Comparison of ENCODE assay signal across 8 cellular contexts in the genomic region with DNA sequence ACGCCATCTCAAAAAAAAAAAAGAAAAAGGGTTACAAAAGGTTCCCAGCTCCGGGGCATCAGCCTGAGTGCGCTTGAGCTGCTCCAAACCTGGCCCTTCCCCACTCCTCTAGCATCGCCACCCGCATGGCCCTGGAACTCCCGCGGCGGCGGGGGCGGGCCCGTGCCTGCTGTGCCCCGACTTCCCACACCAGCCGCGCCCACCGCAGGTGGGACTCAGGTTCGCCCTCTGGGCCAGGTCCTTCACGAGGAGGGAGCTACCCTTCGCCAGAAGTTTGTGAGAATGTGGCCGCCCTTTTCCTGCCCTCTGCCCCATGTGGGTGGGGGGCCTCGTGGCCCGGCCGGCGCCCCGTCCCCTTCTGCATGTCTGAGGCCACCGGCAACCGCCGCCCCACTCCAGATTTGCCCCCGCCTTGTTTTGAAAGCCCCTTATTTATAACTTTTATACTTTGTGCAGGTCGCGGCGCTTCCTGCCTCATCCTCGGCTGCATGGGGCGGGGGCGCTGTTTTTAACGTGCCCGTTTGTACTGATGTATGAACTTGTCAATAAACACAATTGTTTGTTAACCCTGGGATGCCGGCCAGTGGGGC. TPM values are rescaled to one million over a fixed set of nuclear protein-coding genes. Genes with fewer than 3 reads are reported as not detected.
A peak's percentile ranks its signal among the peaks of the same experiment; 100 is the strongest.
DNase-seq lines count a peak whose midpoint lies in the region; ATAC-seq, FAIRE-seq and TF ChIP-seq lines count a peak whose summit lies in the region.

No MANE protein-coding gene starts in this region.

- H3K79me1 ChIP-seq in mesendoderm (ENCODE audit: low read length) = no peaks in the 10 kb centered on the region

- H3K27me3 Mint-ChIP-seq in activated CD4-positive, alpha-beta T cell treated with anti-CD3 and anti-CD28 coated beads for 36 hours = no peaks in the 10 kb centered on the region

- no peaks in the 10 kb centered on the region for H3K9me3 Mint-ChIP-seq in activated CD4-positive, alpha-beta T cell treated with anti-CD3 and anti-CD28 coated beads for 36 hours (ENCODE audit: low read depth)

- peak overlapping the region; percentile 61 for H3K9ac ChIP-seq in mesendoderm (ENCODE audit: low read length)

- peak overlapping the region; percentile 4 for H3K23ac ChIP-seq in mesendoderm (ENCODE audit: low read length)

- H3K4me3 ChIP-seq in Peyer's patch = peak overlapping the region; percentile 67 to 98 (median 81)
- H3K4me3 ChIP-seq in choroid plexus epithelial cell (ENCODE audit: low read depth, low read length) = peak overlapping the region; percentile 87
- peak overlapping the region; percentile 48 for H3K4me3 ChIP-seq in mesendoderm (ENCODE audit: low read length)
- peak overlapping the region; percentile 58 to 88 (median 70) for H3K4me3 ChIP-seq in tibial nerve

- peak; percentile 1 for ATAC-seq in activated CD4-positive, alpha-beta T cell treated with anti-CD3 and anti-CD28 coated beads for 36 hours

- no peak for TF ChIP-seq EP300 in tibial nerve (IDR thresholded peaks at IDR 0.05)

- H3K9me3 ChIP-seq in Peyer's patch (no peaks in the 10 kb centered on the region), tibial nerve (no peaks in the 10 kb centered on the region)

- H2BK15ac ChIP-seq in mesendoderm (replicated peaks; ENCODE audit: low read depth) = no peak overlapping the region

- no peak overlapping the region for H4K8ac ChIP-seq in mesendoderm (ENCODE audit: low read depth, low read length)

- FAIRE-seq in frontal cortex (lab: Jason Lieb, UNC) = no peak

- H2BK5ac ChIP-seq in mesendoderm (ENCODE audit: low read length) = no peak overlapping the region

- CTCF ChIA-PET in activated CD4-positive, alpha-beta T cell treated with anti-CD3 and anti-CD28 coated beads for 36 hours (lab: Charles Lee) = interaction anchor here (0.6 to 3.0 kb wide), 4 partner anchors 17 to 142 kb away, joined by 3 to 18 read pairs (median 4); a partner anchor contains a TSS

- TF ChIP-seq POLR2A in Peyer's patch (IDR thresholded peaks at IDR 0.05) = no peak
- TF ChIP-seq POLR2A in tibial nerve (IDR thresholded peaks at IDR 0.05) = no peak

- H3K56ac ChIP-seq in mesendoderm (ENCODE audit: low read length) = peak overlapping the region; percentile 78

- TF ChIP-seq CTCF in Peyer's patch (IDR thresholded peaks at IDR 0.05) (no peak), choroid plexus epithelial cell (conservative IDR thresholded peaks at IDR 0.05; ENCODE audit: low read depth, low read length) (no peak), tibial nerve (IDR thresholded peaks at IDR 0.05) (no peak)

- intact Hi-C loops in activated CD4-positive, alpha-beta T cell treated with anti-CD3 and anti-CD28 coated beads for 36 hours (cut with DNase I, micrococcal nuclease) = loop anchor here (5.0 kb wide), 6 partner anchors 75 to 710 kb away; a partner anchor contains a TSS

- peak overlapping the region; percentile 69 for H3K27ac Mint-ChIP-seq in activated CD4-positive, alpha-beta T cell treated with anti-CD3 and anti-CD28 coated beads for 36 hours

- peak; percentile 43 for DNase-seq in activated CD4-positive, alpha-beta T cell treated with anti-CD3 and anti-CD28 coated beads for 36 hours
- no peak for DNase-seq in activated CD4-positive, alpha-beta T cell treated with anti-CD3 and anti-CD28 coated beads for 1 hour
- peak; percentile 29 to 66 (median 59) for DNase-seq in Peyer's patch
- no peak for DNase-seq in choroid plexus epithelial cell (ENCODE audit: low read depth)
- peak; percentile 30 for DNase-seq in mesendoderm
- DNase-seq in tibial nerve (ENCODE audit: low spot score in 2 of 2) = no peak
- no peak for DNase-seq in NCI-H2029 (lab: John Stamatoyannopoulos, UW)
- no peak for DNase-seq in frontal cortex (ENCODE audit: low spot score in 2 of 2)

- peaks cover 2% of the 10 kb centered on the region for H3K36me3 Mint-ChIP-seq in activated CD4-positive, alpha-beta T cell treated with anti-CD3 and anti-CD28 coated beads for 36 hours (ENCODE audit: low read depth)

- peak overlapping the region; percentile 80 for H3K4me3 Mint-ChIP-seq in activated CD4-positive, alpha-beta T cell treated with anti-CD3 and anti-CD28 coated beads for 36 hours

- no peak overlapping the region for H4K5ac ChIP-seq in mesendoderm (ENCODE audit: low read length)

- H3K4me2 ChIP-seq in mesendoderm (ENCODE audit: low read length) = peak overlapping the region; percentile 90

- H3K27me3 ChIP-seq in Peyer's patch (no peaks in the 10 kb centered on the region), mesendoderm (ENCODE audit: insufficient read depth, low read length, poor library complexity) (no peaks in the 10 kb centered on the region), tibial nerve (no peaks in the 10 kb centered on the region)

- H3K27ac ChIP-seq in Peyer's patch = peak overlapping the region in 3 of 4 donors; percentile 82 to 92 (median 86)
- H3K27ac ChIP-seq in mesendoderm (ENCODE audit: low read depth, low read length) = no peak overlapping the region
- H3K27ac ChIP-seq in tibial nerve = peak overlapping the region in 3 of 4 donors; percentile 72 to 96 (median 88)

- no peak overlapping the region for H2AK5ac ChIP-seq in mesendoderm (ENCODE audit: low read length)

- no CpG with 5 or more reads among the region's 37 CpGs for WGBS in mesendoderm (ENCODE audit: extremely low coverage, insufficient coverage, low lambda C conversion rate)
- WGBS in tibial nerve, 2 donors = 6 to 8% methylated on average over 36 to 37 of the region's 37 CpGs

- H3K4me1 Mint-ChIP-seq in activated CD4-positive, alpha-beta T cell treated with anti-CD3 and anti-CD28 coated beads for 36 hours = peaks cover 33% of the 10 kb centered on the region

- H3K4me1 ChIP-seq in Peyer's patch = peaks cover 5 to 16% (median 8%) of the 10 kb centered on the region in 4 donors
- H3K4me1 ChIP-seq in mesendoderm (ENCODE audit: control insufficient read depth, low read depth, low read length) = peaks cover 2% of the 10 kb centered on the region
- peaks cover 0 to 23% (median 7%) of the 10 kb centered on the region in 4 donors for H3K4me1 ChIP-seq in tibial nerve

- peaks cover 0 to 31% (median 0%) of the 10 kb centered on the region in 3 donors for H3K36me3 ChIP-seq in Peyer's patch
- H3K36me3 ChIP-seq in mesendoderm (ENCODE audit: control insufficient read depth, insufficient read depth, low read length) = no peaks in the 10 kb centered on the region
- peaks cover 0 to 60% (median 0%) of the 10 kb centered on the region in 3 donors for H3K36me3 ChIP-seq in tibial nerve

- no peak overlapping the region for H3K4ac ChIP-seq in mesendoderm (ENCODE audit: low read depth, low read length)

- no peaks in the 10 kb centered on the region for H3K79me2 ChIP-seq in mesendoderm (ENCODE audit: control insufficient read depth, insufficient read depth, low read length)

- POLR2A ChIA-PET in activated CD4-positive, alpha-beta T cell treated with anti-CD3 and anti-CD28 coated beads for 36 hours (lab: Charles Lee) = interaction anchor here (0.6 to 0.7 kb wide), 3 partner anchors 53 to 221 kb away, joined by 3 to 6 read pairs (median 4); a partner anchor contains a TSS

- no peak overlapping the region for H3K18ac ChIP-seq in mesendoderm (ENCODE audit: low read length)

- no peak overlapping the region for H2BK120ac ChIP-seq in mesendoderm (ENCODE audit: low read depth, low read length)

RNA-seq across cellular contexts. Expression of a gene that starts 0.5 kb away (rescaled TPM):
- 10 to 100 TPM; 17.1 to 17.6 TPM for total RNA-seq in activated CD4-positive, alpha-beta T cell treated with anti-CD3 and anti-CD28 coated beads for 36 hours
- total RNA-seq in Peyer's patch (10 to 100 TPM in 3 of 4 donors, 1 to 10 TPM in 1; 9.1 to 61.1 (median 13.1) TPM), tibial nerve (10 to 100 TPM in 3 of 4 donors, 1 to 10 TPM in 1; 9.0 to 16.8 (median 12.0) TPM), frontal cortex (0.82 TPM)
- polyA plus RNA-seq in mesendoderm (2013, experiment 1 of 2) = 5.6 TPM
- 6.4 TPM for polyA plus RNA-seq in mesendoderm (2013, experiment 2 of 2)

RNA-seq across cellular contexts. Expression of a gene that starts 11.3 kb away (rescaled TPM):
- total RNA-seq in activated CD4-positive, alpha-beta T cell treated with anti-CD3 and anti-CD28 coated beads for 36 hours = 1 to 10 TPM; 5.0 to 6.9 TPM
- total RNA-seq in Peyer's patch (10 to 100 TPM in 3 of 4 donors, 1 to 10 TPM in 1; 7.2 to 15.3 (median 13.3) TPM), tibial nerve (1 to 10 TPM; 1.8 to 8.7 (median 4.5) TPM), frontal cortex (2.4 TPM)
- polyA plus RNA-seq in mesendoderm (2013, experiment 1 of 2) = 4.7 TPM
- 3.4 TPM for polyA plus RNA-seq in mesendoderm (2013, experiment 2 of 2)

RNA-seq across cellular contexts. Expression of a gene that starts 53.1 kb away (rescaled TPM):
- 10 to 100 TPM; 16.1 to 19.0 TPM for total RNA-seq in activated CD4-positive, alpha-beta T cell treated with anti-CD3 and anti-CD28 coated beads for 36 hours
- total RNA-seq in Peyer's patch = 10 to 100 TPM; 29.7 to 69.8 (median 48.7) TPM
- 3.0 TPM for polyA plus RNA-seq in mesendoderm (2013, experiment 1 of 2)
- polyA plus RNA-seq in mesendoderm (2013, experiment 2 of 2) = 2.9 TPM
- 10 to 100 TPM; 22.1 to 54.6 (median 36.6) TPM for total RNA-seq in tibial nerve
- total RNA-seq in frontal cortex = 31.4 TPM

Comparison
In these comparisons a context has a peak if more than half of its experiments do, and no peak if none do; other contexts are left out.
1. DNase-seq: peak in activated CD4-positive, alpha-beta T cell treated with anti-CD3 and anti-CD28 coated beads for 36 hours (single experiment), Peyer's patch (3 of 3) and mesendoderm (single experiment); none in activated CD4-positive, alpha-beta T cell treated with anti-CD3 and anti-CD28 coated beads for 1 hour (single experiment), choroid plexus epithelial cell (single experiment), tibial nerve (0 of 2), NCI-H2029 (single experiment) and frontal cortex (0 of 2).
2. Peak in every context shown above with its lines, with median percentiles within 50 percentile points of each other: H3K4me3 ChIP-seq.